ENCODE assay signal across 15 cellular contexts in genomic region chr13:51770160-51770559, GRCh38. TPM values are rescaled to one million over a fixed set of nuclear protein-coding genes. Genes with fewer than 3 reads are reported as not detected.
DNase-seq lines count a peak whose midpoint lies in the region; ATAC-seq and TF ChIP-seq lines count a peak whose summit lies in the region.
"Had no signal": no experiment of that assay in that cellular context is flagged by ENCODE, and none has a peak within 500 bp of the region (broad histone marks: within the 10 kb centered on the region; RNA-seq: fewer than 3 reads in every experiment).

No MANE protein-coding gene starts in this region.

- CTCF ChIA-PET in RWPE1 (lab: Yijun Ruan, JAX) (interaction anchor here (0.7 kb wide), 1 partner anchor 95 kb away, joined by 3 read pairs; no protein-coding TSS in a partner anchor), PC-9 (lab: Charles Lee) (no interaction called here)

- no peaks in the 10 kb centered on the region for H3K27me3 ChIP-seq in right lobe of liver
- H3K27me3 ChIP-seq in subcutaneous abdominal adipose tissue (ENCODE audit: control insufficient read depth in 5 of 5, insufficient read depth in 4 of 5, low read length in 5 of 5), result no peaks in the 10 kb centered on the region
- no peaks in the 10 kb centered on the region for H3K27me3 ChIP-seq in PC-9 (ENCODE audit: insufficient read depth, low read depth)
- H3K27me3 ChIP-seq: adrenal gland had no signal

- H3K27ac ChIP-seq in RWPE1, result peak overlapping the region; percentile 53
- peak overlapping the region; percentile 81 for H3K27ac ChIP-seq in cingulate gyrus (ENCODE audit: low read depth, low read length)
- H3K27ac ChIP-seq in right lobe of liver, result peak overlapping the region in 1 of 3 donors; percentile 23
- H3K27ac ChIP-seq in subcutaneous abdominal adipose tissue (ENCODE audit: low read depth, low read length), result peak overlapping the region; percentile 42
- no peak overlapping the region for H3K27ac ChIP-seq in PC-9

- WGBS in right lobe of liver (ENCODE audit: insufficient coverage, low coverage, low lambda C conversion rate, missing lambda C conversion rate), result 81% methylated on average over 3 of the region's 6 CpGs

- no peak overlapping the region for H3K4me3 ChIP-seq in right lobe of liver
- H3K4me3 ChIP-seq in subcutaneous abdominal adipose tissue (ENCODE audit: low read depth in 1 of 5, low read length in 5 of 5), result no peak overlapping the region
- no peak overlapping the region for H3K4me3 ChIP-seq in PC-9
- H3K4me3 ChIP-seq: adrenal gland had no signal

- ATAC-seq in right lobe of liver, result peak in 3 of 4 donors; percentile 31 to 45 (median 42)
- no peak for ATAC-seq in GM21447 (IDR thresholded peaks at IDR 0.05; ENCODE audit: unreplicated experiment)

- H3F3A ChIP-seq in PC-9 (ENCODE audit: insufficient read depth, low read depth), result no peaks in the 10 kb centered on the region

- H2AFZ ChIP-seq in PC-9, result no peak overlapping the region

- H3K36me3 ChIP-seq in right lobe of liver, result no peaks in the 10 kb centered on the region
- H3K36me3 ChIP-seq in subcutaneous abdominal adipose tissue (ENCODE audit: control insufficient read depth in 5 of 5, insufficient read depth in 5 of 5, low read length in 5 of 5), result peaks cover 0 to 42% (median 27%) of the 10 kb centered on the region in 5 donors
- H3K36me3 ChIP-seq in PC-9 (ENCODE audit: low read depth), result no peaks in the 10 kb centered on the region

- H3K4me1 ChIP-seq in right lobe of liver, result no peaks in the 10 kb centered on the region
- H3K4me1 ChIP-seq in subcutaneous abdominal adipose tissue (ENCODE audit: control insufficient read depth in 5 of 5, insufficient read depth in 5 of 5, low read length in 5 of 5), result peaks cover 4 to 32% (median 27%) of the 10 kb centered on the region in 5 donors
- no peaks in the 10 kb centered on the region for H3K4me1 ChIP-seq in PC-9 (replicated peaks; ENCODE audit: insufficient read depth)

- H3K4me2 ChIP-seq in PC-9, result no peak overlapping the region

- POLR2A ChIA-PET in RWPE1 (lab: Yijun Ruan, JAX; ENCODE audit: low non-redundant PET) (no interaction called here), PC-9 (lab: Charles Lee; ENCODE audit: unreplicated experiment) (no interaction called here)

- H3K79me2 ChIP-seq in PC-9 (ENCODE audit: low read depth), result no peaks in the 10 kb centered on the region

- no peaks in the 10 kb centered on the region for H3K9me3 ChIP-seq in right lobe of liver
- H3K9me3 ChIP-seq in subcutaneous abdominal adipose tissue (ENCODE audit: control insufficient read depth in 5 of 5, low read length in 5 of 5), result no peaks in the 10 kb centered on the region
- no peaks in the 10 kb centered on the region for H3K9me3 ChIP-seq in PC-9 (ENCODE audit: insufficient read depth, low read depth)
- H3K9me3 ChIP-seq: adrenal gland had no signal

- intact Hi-C loops in right lobe of liver (cut with DNase I), result no loop called here
- intact Hi-C loops in PC-9 (cut with micrococcal nuclease; ENCODE audit: unreplicated experiment), result no loop called here

- peak overlapping the region in 2 of 5 donors; percentile 22 to 43 for H3K9ac ChIP-seq in subcutaneous abdominal adipose tissue (ENCODE audit: low read length in 5 of 5)

- H4K20me1 ChIP-seq in PC-9 (ENCODE audit: insufficient read depth), result no peaks in the 10 kb centered on the region

- H3K9me2 ChIP-seq in PC-9 (ENCODE audit: insufficient read depth), result no peaks in the 10 kb centered on the region; the same call in 1 of the 2 replicates

- DNase-seq in RWPE1 (ENCODE audit: low spot score) (no peak), right lobe of liver (no peak), PC-9 (no peak), AG20443 (ENCODE audit: low spot score) (no peak), pons (ENCODE audit: low spot score) (no peak)
- DNase-seq: activated CD4-positive, alpha-beta memory T cell treated with anti-CD3 and anti-CD28 coated beads for 36 hours; activated T-cell treated with anti-CD3 and anti-CD28 coated beads, Interleukin-2, amount 50 U/mL, for 48 hours; COR-L47; NCI-H2029 treated with DMSO at 0.1 percent for 48 hours; NCI-H526 treated with DMSO at 0.1 percent for 48 hours; stimulated activated CD4-positive, alpha-beta T cell treated with anti-CD3 and anti-CD28 coated beads, Interleukin-4, amount 100 ng/mL, for 24 hours had no signal

- no TSS peak for BruUV-seq in PC-9 (replicated peaks; lab: Mats Ljungman, UMichigan)

- TF ChIP-seq POLR2A in right lobe of liver (IDR thresholded peaks at IDR 0.05), result no peak

- TF ChIP-seq CTCF in RWPE1 (conservative IDR thresholded peaks at IDR 0.05; ENCODE audit: low read depth) (no peak), right lobe of liver (IDR thresholded peaks at IDR 0.05) (no peak), PC-9 (conservative IDR thresholded peaks at IDR 0.05) (no peak)

RNA-seq across cellular contexts. Expression of gene DHRS12, which starts 33.8 kb away (rescaled TPM):
- 10 to 100 TPM; 10.2 to 17.6 (median 12.4) TPM for total RNA-seq in right lobe of liver
- total RNA-seq in PC-9 (2021), result 6.9 and 11.9 TPM in 2 replicates
